In genomic region chr2:183162362-183162761, GRCh38 we compare ENCODE assay signal across 26 cellular contexts. TPM values are rescaled to one million over a fixed set of nuclear protein-coding genes. Genes with fewer than 3 reads are reported as not detected.
DNase-seq lines count a peak whose midpoint lies in the region; ATAC-seq, FAIRE-seq and TF ChIP-seq lines count a peak whose summit lies in the region.
"Had no signal": no experiment of that assay in that cellular context is flagged by ENCODE, and none has a peak within 500 bp of the region (broad histone marks: within the 10 kb centered on the region; RNA-seq: fewer than 3 reads in every experiment).

No MANE protein-coding gene starts in this region.

- no peak overlapping the region for H3K4me3 Mint-ChIP-seq in astrocyte (ENCODE audit: unreplicated experiment)
- no peak overlapping the region for H3K4me3 Mint-ChIP-seq in stimulated activated naive CD8-positive, alpha-beta T cell treated with anti-CD3 and anti-CD28 coated beads, Interleukin-15, amount 100 ng/mL, for 72 hours
- H3K4me3 Mint-ChIP-seq: CD4-positive, CD25-positive, alpha-beta regulatory T cell; mesothelial cell of epicardium; nephron; stimulated activated naive B cell treated with anti-CD40 and anti-IgM and Interleukin-4, amounts not matched to agents 10 μg/mL and 1 μg/mL and 100 μg/mL, for 72 hours; T-helper 1 cell treated with Interleukin-12 subunit alpha and Interleukin-12 subunit beta and Interleukin-4 antibody, amounts not matched to agents 30 μg/mL and 1 μg/mL, for 36 hours had no signal

- peaks cover 17% of the 10 kb centered on the region for H3K36me3 Mint-ChIP-seq in astrocyte (ENCODE audit: low read depth, unreplicated experiment)

- in situ Hi-C loops in ACHN (cut with HindIII; ENCODE audit: low pct_ligation_motif_present, low pct_unique_long_range_greater_than_20kb, low sequenced_read_pairs), result no loop called here

- DNase-seq in ACHN, result peak; percentile 24
- peak; percentile 67 for DNase-seq in HT1080 (ENCODE audit: low read depth)
- peak; percentile 80 for DNase-seq in astrocyte (ENCODE audit: low read depth)
- peak; percentile 49 for DNase-seq in fibroblast of pulmonary artery (ENCODE audit: low read depth)
- no peak for DNase-seq in stimulated activated naive CD8-positive, alpha-beta T cell treated with anti-CD3 and anti-CD28 coated beads, Interleukin-15, amount 100 ng/mL, for 72 hours
- no peak for DNase-seq in 8988T
- DNase-seq in HuH-7.5 (ENCODE audit: low spot score), result no peak
- DNase-seq in Peyer's patch, result no peak
- DNase-seq: activated CD8-positive, alpha-beta memory T cell treated with anti-CD3 and anti-CD28 coated beads, Interleukin-2, amount 50 U/mL, for 4 hours; caudate nucleus; CD4-positive, CD25-positive, alpha-beta regulatory T cell; H7; left colon; NCI-H1436; NCI-H2171; NCI-H526 treated with DMSO at 0.1 percent for 48 hours; OCI-M1; posterior cingulate gyrus; SJCRH30; stimulated activated CD4-positive, alpha-beta T cell treated with anti-CD3 and anti-CD28 coated beads, Interleukin-1b, Interleukin-23, amount 100 ng/mL, for 48 hours; stimulated activated naive B cell treated with anti-CD40 and anti-IgM and Interleukin-4, amounts not matched to agents 10 μg/mL and 1 μg/mL and 100 μg/mL, for 72 hours had no signal

- H3K4me3 ChIP-seq in astrocyte (ENCODE audit: insufficient read depth, low read depth, low read length), result no peak overlapping the region
- no peak overlapping the region for H3K4me3 ChIP-seq in fibroblast of pulmonary artery (replicated peaks; ENCODE audit: low read depth, low read length)
- no peak overlapping the region for H3K4me3 ChIP-seq in Peyer's patch
- H3K4me3 ChIP-seq: SJCRH30 had no signal

- no peaks in the 10 kb centered on the region for H3K9me3 Mint-ChIP-seq in astrocyte (ENCODE audit: unreplicated experiment)
- H3K9me3 Mint-ChIP-seq in stimulated activated naive CD8-positive, alpha-beta T cell treated with anti-CD3 and anti-CD28 coated beads, Interleukin-15, amount 100 ng/mL, for 72 hours, result peaks cover 0 to 4% of the 10 kb centered on the region in 2 donors
- H3K9me3 Mint-ChIP-seq: T-helper 1 cell treated with Interleukin-12 subunit alpha and Interleukin-12 subunit beta and Interleukin-4 antibody, amounts not matched to agents 30 μg/mL and 1 μg/mL, for 36 hours had no signal

- FAIRE-seq in astrocyte (lab: Jason Lieb, UNC), result no peak
- FAIRE-seq: GM12891, GM19239 had no signal

- no peak for TF ChIP-seq POLR2A in Peyer's patch (IDR thresholded peaks at IDR 0.05)

- no peaks in the 10 kb centered on the region for H3K4me1 ChIP-seq in astrocyte (ENCODE audit: insufficient read depth, low read length)
- H3K4me1 ChIP-seq in Peyer's patch, result no peaks in the 10 kb centered on the region

- H3K27me3 ChIP-seq in astrocyte (ENCODE audit: insufficient read depth, low read length) (no peaks in the 10 kb centered on the region), Peyer's patch (no peaks in the 10 kb centered on the region)
- H3K27me3 ChIP-seq: SJCRH30 had no signal

- H3K27ac ChIP-seq in astrocyte (ENCODE audit: low read depth, low read length) (no peak overlapping the region), Peyer's patch (no peak overlapping the region)
- H3K27ac ChIP-seq: SJCRH30 had no signal

- no peak overlapping the region for H2AFZ ChIP-seq in astrocyte (ENCODE audit: low read depth, low read length)

- no peaks in the 10 kb centered on the region for H3K27me3 Mint-ChIP-seq in astrocyte (ENCODE audit: low read depth, unreplicated experiment)
- no peaks in the 10 kb centered on the region for H3K27me3 Mint-ChIP-seq in stimulated activated naive CD8-positive, alpha-beta T cell treated with anti-CD3 and anti-CD28 coated beads, Interleukin-15, amount 100 ng/mL, for 72 hours
- H3K27me3 Mint-ChIP-seq: CD4-positive, CD25-positive, alpha-beta regulatory T cell; stimulated activated naive B cell treated with anti-CD40 and anti-IgM and Interleukin-4, amounts not matched to agents 10 μg/mL and 1 μg/mL and 100 μg/mL, for 72 hours had no signal

- H3K4me1 Mint-ChIP-seq in astrocyte (ENCODE audit: low read depth, unreplicated experiment), result peaks cover 19% of the 10 kb centered on the region
- H3K4me1 Mint-ChIP-seq in stimulated activated naive CD8-positive, alpha-beta T cell treated with anti-CD3 and anti-CD28 coated beads, Interleukin-15, amount 100 ng/mL, for 72 hours, result no peaks in the 10 kb centered on the region
- H3K4me1 Mint-ChIP-seq: CD4-positive, CD25-positive, alpha-beta regulatory T cell; mesothelial cell of epicardium; nephron; stimulated activated naive B cell treated with anti-CD40 and anti-IgM and Interleukin-4, amounts not matched to agents 10 μg/mL and 1 μg/mL and 100 μg/mL, for 72 hours had no signal

- H3K36me3 ChIP-seq in astrocyte (ENCODE audit: insufficient read depth, low read length), result peaks cover 7% of the 10 kb centered on the region
- peaks cover 0 to 42% (median 0%) of the 10 kb centered on the region in 3 donors for H3K36me3 ChIP-seq in Peyer's patch

- H3K4me2 ChIP-seq in astrocyte (ENCODE audit: low read length), result peak overlapping the region; percentile 28

- no peak overlapping the region for H3K9ac ChIP-seq in astrocyte (ENCODE audit: low read length)

- H4K20me1 ChIP-seq in astrocyte (ENCODE audit: insufficient read depth, low read length), result no peaks in the 10 kb centered on the region

- TF ChIP-seq CTCF in astrocyte (IDR thresholded peaks at IDR 0.05; ENCODE audit: insufficient read depth, low read depth, low read length) (no peak), fibroblast of pulmonary artery (IDR thresholded peaks at IDR 0.05; ENCODE audit: low read length, missing control alignments) (no peak), Peyer's patch (IDR thresholded peaks at IDR 0.05) (no peak)

- no peak for ATAC-seq in stimulated activated naive CD8-positive, alpha-beta T cell treated with anti-CD3 and anti-CD28 coated beads, Interleukin-15, amount 100 ng/mL, for 72 hours
- ATAC-seq: left colon; stimulated activated naive B cell treated with anti-CD40 and anti-IgM and Interleukin-4, amounts not matched to agents 10 μg/mL and 1 μg/mL and 100 μg/mL, for 72 hours had no signal

- H3K79me2 ChIP-seq in astrocyte (ENCODE audit: insufficient read depth, low read length), result no peaks in the 10 kb centered on the region

- H3K9me3 ChIP-seq in astrocyte (ENCODE audit: insufficient read depth, low read depth, low read length) (no peaks in the 10 kb centered on the region), Peyer's patch (no peaks in the 10 kb centered on the region)

- no peak overlapping the region for H3K27ac Mint-ChIP-seq in astrocyte (ENCODE audit: unreplicated experiment)
- no peak overlapping the region for H3K27ac Mint-ChIP-seq in stimulated activated naive CD8-positive, alpha-beta T cell treated with anti-CD3 and anti-CD28 coated beads, Interleukin-15, amount 100 ng/mL, for 72 hours
- H3K27ac Mint-ChIP-seq: mesothelial cell of epicardium; nephron; stimulated activated naive B cell treated with anti-CD40 and anti-IgM and Interleukin-4, amounts not matched to agents 10 μg/mL and 1 μg/mL and 100 μg/mL, for 72 hours; T-helper 1 cell treated with Interleukin-12 subunit alpha and Interleukin-12 subunit beta and Interleukin-4 antibody, amounts not matched to agents 30 μg/mL and 1 μg/mL, for 36 hours had no signal

RNA-seq across cellular contexts. Expression of gene NUP35, which starts 38.1 kb away (rescaled TPM):
- total RNA-seq in HT1080 (2014; rRNA removed; shearing (Covaris generic)), result 29.8 and 31.7 TPM in 2 replicates
- 18.8 and 21.1 TPM in 2 replicates for polyA plus RNA-seq in HT1080 (2015; cell fraction: cytosol; rRNA removed)
- polyA plus RNA-seq in HT1080 (2015; cell fraction: nucleus; rRNA removed), result 27.2 and 34.5 TPM in 2 replicates
- 11.3 and 12.0 TPM in 2 replicates for total RNA-seq in astrocyte
- total RNA-seq in Peyer's patch, result 10 to 100 TPM in 2 of 4 donors, 1 to 10 TPM in 2; 5.2 to 13.7 (median 11.2) TPM

Comparison
In these comparisons a context has a peak if more than half of its experiments do, and no peak if none do; other contexts are left out.
1. DNase-seq: peak in ACHN (single experiment), HT1080 (single experiment), astrocyte (single experiment) and fibroblast of pulmonary artery (single experiment); none in stimulated activated naive CD8-positive, alpha-beta T cell treated with anti-CD3 and anti-CD28 coated beads, Interleukin-15, amount 100 ng/mL, for 72 hours (0 of 2), 8988T (single experiment), HuH-7.5 (single experiment) and Peyer's patch (0 of 3).